Comparison of ENCODE assay signal across 22 cellular contexts in the genomic region with DNA sequence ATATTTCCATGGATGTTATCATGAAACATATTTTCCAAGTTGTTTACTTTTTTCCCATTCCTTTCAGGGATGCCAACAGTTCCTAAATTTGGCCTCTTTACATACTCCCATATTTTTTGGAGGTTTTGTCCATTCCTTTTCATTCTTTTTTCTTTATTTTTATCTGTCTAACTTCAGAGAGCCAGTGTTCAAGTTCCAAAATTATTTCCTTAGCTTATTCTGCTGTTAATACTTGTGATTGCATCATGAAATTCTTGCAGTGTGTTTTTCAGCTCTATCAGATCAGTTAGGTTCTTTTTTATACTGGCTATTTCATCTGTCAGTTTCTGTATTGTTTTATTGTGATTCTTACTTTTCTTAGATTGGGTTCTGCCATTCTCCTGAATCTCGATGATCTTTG.
DNase-seq lines count a peak whose midpoint lies in the region; ATAC-seq and TF ChIP-seq lines count a peak whose summit lies in the region.
"Had no signal": no experiment of that assay in that cellular context is flagged by ENCODE, and none has a peak within 500 bp of the region (broad histone marks: within the 10 kb centered on the region; RNA-seq: fewer than 3 reads in every experiment).

No MANE protein-coding gene starts in this region.

- BruUV-seq in IMR-90 (replicated peaks; lab: Mats Ljungman, UMichigan) (no TSS peak), Calu3 (replicated peaks; lab: Mats Ljungman, UMichigan) (no TSS peak)

- H4K5ac ChIP-seq in IMR-90 (ENCODE audit: low read depth, low read length), result no peak overlapping the region

- no peak overlapping the region for H2AK9ac ChIP-seq in IMR-90 (replicated peaks; ENCODE audit: low read depth, low read length, poor library complexity)

- H3K9me3 Mint-ChIP-seq in Calu3 (ENCODE audit: low read depth, unreplicated experiment), result no peaks in the 10 kb centered on the region
- H3K9me3 Mint-ChIP-seq: CD4-positive, alpha-beta T cell had no signal

- POLR2A ChIA-PET in IMR-90 (lab: Charles Lee; ENCODE audit: unreplicated experiment), result no interaction called here

- H3K27ac Mint-ChIP-seq in Calu3 (ENCODE audit: unreplicated experiment), result no peak overlapping the region
- H3K27ac Mint-ChIP-seq: CD14-positive monocyte; CD4-positive, alpha-beta T cell; CD8-positive, alpha-beta memory T cell; HFFc6 had no signal

- H3K27ac ChIP-seq in IMR-90 (ENCODE audit: insufficient read depth, low read length) (no peak overlapping the region), ascending aorta (peak overlapping the region; percentile 68 to 71), coronary artery (peak overlapping the region; percentile 19 to 63), thoracic aorta (peak overlapping the region; percentile 55 to 71)
- H3K27ac ChIP-seq: A549; BLaER1 treated with 17β-estradiol and CSF1 and Interleukin-3, amounts not matched to agents 10 nM and 100 nM had no signal

- ATAC-seq in IMR-90 (ENCODE audit: low read depth) (no peak), thoracic aorta (ENCODE audit: insufficient number of reproducible peaks, low FRiP score, low read depth) (no peak)
- ATAC-seq: A549 had no signal

- DNase-seq in IMR-90 (no peak), ascending aorta (ENCODE audit: low spot score in 2 of 2) (no peak), coronary artery (ENCODE audit: low spot score) (no peak), thoracic aorta (ENCODE audit: low spot score) (no peak), Calu3 (no peak), NCI-H1048 (lab: John Stamatoyannopoulos, UW) (no peak), T1000 (lab: John Stamatoyannopoulos, UW) (no peak)
- DNase-seq: 8988T; ACHN; AML-193; BE2C; CD4-positive, alpha-beta T cell; CD8-positive, alpha-beta memory T cell; DMS53; DMS79 treated with DMSO at 0.1 percent for 48 hours; GF-D8; GOT3; HFFc6 had no signal

- H3K4me1 Mint-ChIP-seq in Calu3 (ENCODE audit: low read depth, unreplicated experiment), result no peaks in the 10 kb centered on the region
- H3K4me1 Mint-ChIP-seq: CD14-positive monocyte; CD8-positive, alpha-beta memory T cell had no signal

- no peak overlapping the region for H3K18ac ChIP-seq in IMR-90 (ENCODE audit: low read depth, low read length)

- H3K36me3 ChIP-seq in IMR-90 (ENCODE audit: control insufficient read depth, insufficient read depth, low read length) (no peaks in the 10 kb centered on the region), ascending aorta (no peaks in the 10 kb centered on the region), thoracic aorta (no peaks in the 10 kb centered on the region)
- H3K36me3 ChIP-seq: BE2C; BLaER1 treated with 17β-estradiol and CSF1 and Interleukin-3, amounts not matched to agents 10 nM and 100 nM; HAP-1 had no signal

- H4K20me1 ChIP-seq in IMR-90 (ENCODE audit: insufficient read depth, low read length), result no peaks in the 10 kb centered on the region
- H4K20me1 ChIP-seq: BLaER1 treated with 17β-estradiol and CSF1 and Interleukin-3, amounts not matched to agents 10 nM and 100 nM had no signal

- in situ Hi-C loops in IMR-90 (cut with MboI; ENCODE audit: low sequenced_read_pairs), result no loop called here

- H3K36me3 Mint-ChIP-seq in Calu3 (ENCODE audit: insufficient read depth, unreplicated experiment), result no peaks in the 10 kb centered on the region
- H3K36me3 Mint-ChIP-seq: CD14-positive monocyte; CD8-positive, alpha-beta memory T cell had no signal

- H3K9me3 ChIP-seq in IMR-90 (ENCODE audit: control insufficient read depth, insufficient read depth, low read length) (peaks cover 5% of the 10 kb centered on the region), ascending aorta (peaks cover 0 to 24% of the 10 kb centered on the region in 2 donors), thoracic aorta (peaks cover 4% of the 10 kb centered on the region)
- H3K9me3 ChIP-seq: BE2C, HAP-1 had no signal

- no peak overlapping the region for H3K4me3 Mint-ChIP-seq in Calu3 (ENCODE audit: low read depth, unreplicated experiment)
- H3K4me3 Mint-ChIP-seq: CD14-positive monocyte; CD4-positive, alpha-beta T cell; CD8-positive, alpha-beta memory T cell; HFFc6 had no signal

- intact Hi-C loops in IMR-90 (cut with micrococcal nuclease) (no loop called here), ascending aorta (cut with DNase I) (no loop called here), Calu3 (cut with micrococcal nuclease; ENCODE audit: unreplicated experiment) (no loop called here)

- H3K56ac ChIP-seq in IMR-90 (ENCODE audit: extremely low read depth, insufficient read depth, low read length), result no peak overlapping the region

- no peak overlapping the region for H2BK120ac ChIP-seq in IMR-90 (ENCODE audit: low read depth, low read length)

- H3K4me3 ChIP-seq in IMR-90 (ENCODE audit: insufficient read depth, low read depth, low read length) (no peak overlapping the region), ascending aorta (no peak overlapping the region), coronary artery (no peak overlapping the region), thoracic aorta (no peak overlapping the region)
- H3K4me3 ChIP-seq: A549; BLaER1 treated with 17β-estradiol and CSF1 and Interleukin-3, amounts not matched to agents 10 nM and 100 nM; HAP-1 had no signal

- no peak overlapping the region for H2AFZ ChIP-seq in IMR-90 (replicated peaks; ENCODE audit: low read length, poor library complexity)

- H3K27me3 ChIP-seq in IMR-90 (ENCODE audit: control insufficient read depth, insufficient read depth, low read length), result no peaks in the 10 kb centered on the region
- no peaks in the 10 kb centered on the region for H3K27me3 ChIP-seq in ascending aorta
- no peaks in the 10 kb centered on the region for H3K27me3 ChIP-seq in thoracic aorta (replicated peaks; ENCODE audit: insufficient read depth)
- H3K27me3 ChIP-seq: BLaER1 treated with 17β-estradiol and CSF1 and Interleukin-3, amounts not matched to agents 10 nM and 100 nM had no signal

- no peak overlapping the region for H3K4me2 ChIP-seq in IMR-90 (ENCODE audit: low read depth, low read length)
- H3K4me2 ChIP-seq: A549; BLaER1 treated with 17β-estradiol and CSF1 and Interleukin-3, amounts not matched to agents 10 nM and 100 nM had no signal

- no peak overlapping the region for H3K9ac ChIP-seq in IMR-90 (ENCODE audit: low read depth, low read length)
- H3K9ac ChIP-seq: BLaER1 treated with 17β-estradiol and CSF1 and Interleukin-3, amounts not matched to agents 10 nM and 100 nM had no signal

- H4K91ac ChIP-seq in IMR-90 (ENCODE audit: insufficient read depth, low read depth, low read length), result no peak overlapping the region

- CTCF ChIA-PET in IMR-90 (lab: Yijun Ruan, JAX) (no interaction called here), Calu3 (lab: Charles Lee) (no interaction called here)

- no CpG with 5 or more reads among the region's 1 CpG for WGBS in IMR-90 (ENCODE audit: extremely low coverage in 2 of 2, insufficient read length in 1 of 2), 2 experiments

- H3K14ac ChIP-seq in IMR-90 (replicated peaks; ENCODE audit: low read depth, low read length), result no peak overlapping the region

- dilution Hi-C loops in IMR-90 (cut with HindIII; ENCODE audit: low sequenced_read_pairs, unreplicated experiment), result no loop called here

- H3K79me1 ChIP-seq in IMR-90 (ENCODE audit: low read depth in 1 of 2, low read length in 2 of 2), result no peaks in the 10 kb centered on the region

- TF ChIP-seq POLR2A in IMR-90 (IDR thresholded peaks at IDR 0.05; ENCODE audit: low read depth, low read length), result no peak

- no peak overlapping the region for H2AK5ac ChIP-seq in IMR-90 (ENCODE audit: low read depth, low read length)

- H2BK20ac ChIP-seq in IMR-90 (ENCODE audit: low read depth, low read length), result no peak overlapping the region

- TF ChIP-seq RAD21 in IMR-90 (IDR thresholded peaks at IDR 0.05; ENCODE audit: low read length), result no peak

- no peaks in the 10 kb centered on the region for H3K27me3 Mint-ChIP-seq in Calu3 (ENCODE audit: unreplicated experiment)

- no peak overlapping the region for H3K23ac ChIP-seq in IMR-90 (ENCODE audit: low read depth, low read length)

- H3K4ac ChIP-seq in IMR-90 (ENCODE audit: low read depth, low read length), result no peak overlapping the region

- H4K8ac ChIP-seq in IMR-90 (ENCODE audit: low read depth in 2 of 2, low read length in 2 of 2), result no peak overlapping the region

- H2BK5ac ChIP-seq in IMR-90 (ENCODE audit: low read depth, low read length, poor library complexity, severe bottlenecking), result no peak overlapping the region

- no peaks in the 10 kb centered on the region for H3K9me1 ChIP-seq in IMR-90 (ENCODE audit: insufficient read depth, low read length)

- no peak overlapping the region for H2BK15ac ChIP-seq in IMR-90 (ENCODE audit: low read depth, low read length)

- no peaks in the 10 kb centered on the region for H3K4me1 ChIP-seq in IMR-90 (ENCODE audit: control insufficient read depth, insufficient read depth, low read length)
- H3K4me1 ChIP-seq in ascending aorta, result peaks cover 6 to 14% of the 10 kb centered on the region in 2 donors
- H3K4me1 ChIP-seq in thoracic aorta (ENCODE audit: control insufficient read depth in 1 of 2, low read depth in 2 of 2), result peaks cover 16 to 44% of the 10 kb centered on the region in 2 donors
- H3K4me1 ChIP-seq: A549; BE2C; BLaER1 treated with 17β-estradiol and CSF1 and Interleukin-3, amounts not matched to agents 10 nM and 100 nM; HAP-1 had no signal

- TF ChIP-seq CTCF in IMR-90 (conservative IDR thresholded peaks at IDR 0.05; ENCODE audit: low read depth, low read length) (no peak), ascending aorta (IDR thresholded peaks at IDR 0.05) (no peak), coronary artery (IDR thresholded peaks at IDR 0.05) (no peak), thoracic aorta (IDR thresholded peaks at IDR 0.05) (no peak), Calu3 (IDR thresholded peaks at IDR 0.05; ENCODE audit: unreplicated experiment) (no peak)

TF ChIP-seq in IMR-90, 13 proteins besides CTCF, POLR2A, EP300 and RAD21:
- TF ChIP-seq RFX5 (IDR thresholded peaks at IDR 0.05; ENCODE audit: low read depth, low read length) (no peak), CEBPB (IDR thresholded peaks at IDR 0.05; ENCODE audit: low read depth, low read length) (0 out of 2 replicates have a peak, but pooled peaks have one; percentile 34)
TF ChIP-seq in IMR-90: peak in this region for 1.
